Comparison of ENCODE assay signal across 2 cellular contexts in the genomic region with DNA sequence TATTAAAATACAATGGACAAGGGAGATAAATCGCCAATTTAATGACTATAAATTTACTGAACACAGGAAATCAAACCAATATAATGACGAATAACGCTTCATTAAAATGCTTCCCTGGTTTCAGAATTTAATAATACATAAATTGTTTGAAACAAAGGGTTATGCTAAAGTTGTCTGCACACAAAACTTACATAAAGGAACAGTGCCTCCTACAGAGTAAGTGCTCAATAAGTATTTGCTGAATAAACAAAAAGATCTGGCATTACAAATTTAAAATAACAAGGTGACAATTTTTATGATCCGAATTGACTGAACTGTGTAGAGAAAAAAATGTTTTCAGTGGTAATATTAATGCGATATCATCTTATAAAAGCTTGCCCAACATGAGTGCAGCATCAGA.
TF ChIP-seq lines count a peak whose summit lies in the region.

No MANE protein-coding gene starts in this region.

TF ChIP-seq in SK-N-SH, 30 proteins besides CTCF, POLR2A, EP300 and RAD21 (continued from another document):
- TF ChIP-seq, protein P1, sequence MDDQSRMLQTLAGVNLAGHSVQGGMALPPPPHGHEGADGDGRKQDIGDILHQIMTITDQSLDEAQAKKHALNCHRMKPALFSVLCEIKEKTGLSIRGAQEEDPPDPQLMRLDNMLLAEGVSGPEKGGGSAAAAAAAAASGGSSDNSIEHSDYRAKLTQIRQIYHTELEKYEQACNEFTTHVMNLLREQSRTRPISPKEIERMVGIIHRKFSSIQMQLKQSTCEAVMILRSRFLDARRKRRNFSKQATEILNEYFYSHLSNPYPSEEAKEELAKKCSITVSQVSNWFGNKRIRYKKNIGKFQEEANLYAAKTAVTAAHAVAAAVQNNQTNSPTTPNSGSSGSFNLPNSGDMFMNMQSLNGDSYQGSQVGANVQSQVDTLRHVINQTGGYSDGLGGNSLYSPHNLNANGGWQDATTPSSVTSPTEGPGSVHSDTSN (IDR thresholded peaks at IDR 0.05): no peak
- TF ChIP-seq TCF12 (IDR thresholded peaks at IDR 0.05): no peak
- no peak for TF ChIP-seq NRF1 (IDR thresholded peaks at IDR 0.05; ENCODE audit: low read depth, low read length)
- TF ChIP-seq, protein P2, sequence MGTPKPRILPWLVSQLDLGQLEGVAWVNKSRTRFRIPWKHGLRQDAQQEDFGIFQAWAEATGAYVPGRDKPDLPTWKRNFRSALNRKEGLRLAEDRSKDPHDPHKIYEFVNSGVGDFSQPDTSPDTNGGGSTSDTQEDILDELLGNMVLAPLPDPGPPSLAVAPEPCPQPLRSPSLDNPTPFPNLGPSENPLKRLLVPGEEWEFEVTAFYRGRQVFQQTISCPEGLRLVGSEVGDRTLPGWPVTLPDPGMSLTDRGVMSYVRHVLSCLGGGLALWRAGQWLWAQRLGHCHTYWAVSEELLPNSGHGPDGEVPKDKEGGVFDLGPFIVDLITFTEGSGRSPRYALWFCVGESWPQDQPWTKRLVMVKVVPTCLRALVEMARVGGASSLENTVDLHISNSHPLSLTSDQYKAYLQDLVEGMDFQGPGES (IDR thresholded peaks at IDR 0.05; ENCODE audit: low read depth, low read length): no peak
- TF ChIP-seq EZH2phosphoT487 (IDR thresholded peaks at IDR 0.05; ENCODE audit: borderline replicate concordance, low read depth): no peak
- TF ChIP-seq SIN3A (IDR thresholded peaks at IDR 0.05; ENCODE audit: borderline replicate concordance, low read depth, low read length): no peak
- TF ChIP-seq, protein P3, sequence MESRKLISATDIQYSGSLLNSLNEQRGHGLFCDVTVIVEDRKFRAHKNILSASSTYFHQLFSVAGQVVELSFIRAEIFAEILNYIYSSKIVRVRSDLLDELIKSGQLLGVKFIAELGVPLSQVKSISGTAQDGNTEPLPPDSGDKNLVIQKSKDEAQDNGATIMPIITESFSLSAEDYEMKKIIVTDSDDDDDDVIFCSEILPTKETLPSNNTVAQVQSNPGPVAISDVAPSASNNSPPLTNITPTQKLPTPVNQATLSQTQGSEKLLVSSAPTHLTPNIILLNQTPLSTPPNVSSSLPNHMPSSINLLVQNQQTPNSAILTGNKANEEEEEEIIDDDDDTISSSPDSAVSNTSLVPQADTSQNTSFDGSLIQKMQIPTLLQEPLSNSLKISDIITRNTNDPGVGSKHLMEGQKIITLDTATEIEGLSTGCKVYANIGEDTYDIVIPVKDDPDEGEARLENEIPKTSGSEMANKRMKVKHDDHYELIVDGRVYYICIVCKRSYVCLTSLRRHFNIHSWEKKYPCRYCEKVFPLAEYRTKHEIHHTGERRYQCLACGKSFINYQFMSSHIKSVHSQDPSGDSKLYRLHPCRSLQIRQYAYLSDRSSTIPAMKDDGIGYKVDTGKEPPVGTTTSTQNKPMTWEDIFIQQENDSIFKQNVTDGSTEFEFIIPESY (IDR thresholded peaks at IDR 0.05; ENCODE audit: borderline replicate concordance, low read depth): no peak
- TF ChIP-seq GATA2 (CRISPR knock-in tag; IDR thresholded peaks at IDR 0.05): no peak
- TF ChIP-seq, protein P4, sequence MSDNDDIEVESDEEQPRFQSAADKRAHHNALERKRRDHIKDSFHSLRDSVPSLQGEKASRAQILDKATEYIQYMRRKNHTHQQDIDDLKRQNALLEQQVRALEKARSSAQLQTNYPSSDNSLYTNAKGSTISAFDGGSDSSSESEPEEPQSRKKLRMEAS (IDR thresholded peaks at IDR 0.05; ENCODE audit: low read depth): no peak
- no peak for TF ChIP-seq GABPA (IDR thresholded peaks at IDR 0.05; ENCODE audit: low read depth)
- TF ChIP-seq YY1 (IDR thresholded peaks at IDR 0.05; ENCODE audit: low read depth): no peak
- TF ChIP-seq SMC3 (IDR thresholded peaks at IDR 0.05; ENCODE audit: low read depth, low read length): no peak
- TF ChIP-seq RFX5 (IDR thresholded peaks at IDR 0.05; ENCODE audit: low read length): no peak
- no peak for TF ChIP-seq TEAD4 (IDR thresholded peaks at IDR 0.05; ENCODE audit: borderline replicate concordance, insufficient read depth)
- no peak for TF ChIP-seq RXRA (IDR thresholded peaks at IDR 0.05; ENCODE audit: borderline replicate concordance, low read depth)

TF ChIP-seq in SK-N-SH treated with all-trans-retinoic acid at 6 μM for 48 hours, 23 proteins besides CTCF, POLR2A, EP300 and RAD21 (continued from another document):
- TF ChIP-seq, protein P5, sequence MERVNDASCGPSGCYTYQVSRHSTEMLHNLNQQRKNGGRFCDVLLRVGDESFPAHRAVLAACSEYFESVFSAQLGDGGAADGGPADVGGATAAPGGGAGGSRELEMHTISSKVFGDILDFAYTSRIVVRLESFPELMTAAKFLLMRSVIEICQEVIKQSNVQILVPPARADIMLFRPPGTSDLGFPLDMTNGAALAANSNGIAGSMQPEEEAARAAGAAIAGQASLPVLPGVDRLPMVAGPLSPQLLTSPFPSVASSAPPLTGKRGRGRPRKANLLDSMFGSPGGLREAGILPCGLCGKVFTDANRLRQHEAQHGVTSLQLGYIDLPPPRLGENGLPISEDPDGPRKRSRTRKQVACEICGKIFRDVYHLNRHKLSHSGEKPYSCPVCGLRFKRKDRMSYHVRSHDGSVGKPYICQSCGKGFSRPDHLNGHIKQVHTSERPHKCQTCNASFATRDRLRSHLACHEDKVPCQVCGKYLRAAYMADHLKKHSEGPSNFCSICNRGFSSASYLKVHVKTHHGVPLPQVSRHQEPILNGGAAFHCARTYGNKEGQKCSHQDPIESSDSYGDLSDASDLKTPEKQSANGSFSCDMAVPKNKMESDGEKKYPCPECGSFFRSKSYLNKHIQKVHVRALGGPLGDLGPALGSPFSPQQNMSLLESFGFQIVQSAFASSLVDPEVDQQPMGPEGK (CRISPR knock-in tag; IDR thresholded peaks at IDR 0.05; ENCODE audit: borderline replicate concordance): no peak
- no peak for TF ChIP-seq ZNF8 (CRISPR knock-in tag; IDR thresholded peaks at IDR 0.05)
- TF ChIP-seq, protein P6, sequence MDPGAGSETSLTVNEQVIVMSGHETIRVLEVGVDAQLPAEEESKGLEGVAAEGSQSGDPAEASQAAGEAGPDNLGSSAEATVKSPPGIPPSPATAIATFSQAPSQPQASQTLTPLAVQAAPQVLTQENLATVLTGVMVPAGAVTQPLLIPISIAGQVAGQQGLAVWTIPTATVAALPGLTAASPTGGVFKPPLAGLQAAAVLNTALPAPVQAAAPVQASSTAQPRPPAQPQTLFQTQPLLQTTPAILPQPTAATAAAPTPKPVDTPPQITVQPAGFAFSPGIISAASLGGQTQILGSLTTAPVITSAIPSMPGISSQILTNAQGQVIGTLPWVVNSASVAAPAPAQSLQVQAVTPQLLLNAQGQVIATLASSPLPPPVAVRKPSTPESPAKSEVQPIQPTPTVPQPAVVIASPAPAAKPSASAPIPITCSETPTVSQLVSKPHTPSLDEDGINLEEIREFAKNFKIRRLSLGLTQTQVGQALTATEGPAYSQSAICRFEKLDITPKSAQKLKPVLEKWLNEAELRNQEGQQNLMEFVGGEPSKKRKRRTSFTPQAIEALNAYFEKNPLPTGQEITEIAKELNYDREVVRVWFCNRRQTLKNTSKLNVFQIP (CRISPR knock-in tag; IDR thresholded peaks at IDR 0.05; ENCODE audit: borderline replicate concordance, low read depth): no peak
- no peak for TF ChIP-seq GLIS3 (CRISPR knock-in tag; IDR thresholded peaks at IDR 0.05)
- no peak for TF ChIP-seq PPARA (CRISPR knock-in tag; IDR thresholded peaks at IDR 0.05; ENCODE audit: borderline replicate concordance)
- no peak for TF ChIP-seq BACH2 (CRISPR knock-in tag; IDR thresholded peaks at IDR 0.05; ENCODE audit: borderline replicate concordance)
TF ChIP-seq in SK-N-SH treated with all-trans-retinoic acid at 6 μM for 48 hours: peak in this region for 0.
